ENCODE assay signal across 10 cellular contexts in genomic region chr10:86953747-86954680, GRCh38. TPM values are rescaled to one million over a fixed set of nuclear protein-coding genes. Genes with fewer than 3 reads are reported as not detected.
A peak's percentile ranks its signal among the peaks of the same experiment; 100 is the strongest.
DNase-seq lines count a peak whose midpoint lies in the region; ATAC-seq and TF ChIP-seq lines count a peak whose summit lies in the region.
"Had no signal": no experiment of that assay in that cellular context is flagged by ENCODE, and none has a peak within 500 bp of the region (broad histone marks: within the 10 kb centered on the region; RNA-seq: fewer than 3 reads in every experiment).

No MANE protein-coding gene starts in this region.

- no peaks in the 10 kb centered on the region for H3K27me3 Mint-ChIP-seq in Calu3 (ENCODE audit: unreplicated experiment)
- H3K27me3 Mint-ChIP-seq: activated naive CD4-positive, alpha-beta T cell treated with anti-CD3 and anti-CD28 coated beads, Interleukin-2, amount 50 U/mL, for 24 hours had no signal

- ATAC-seq in esophagus mucosa = peak; percentile 52
- ATAC-seq in lower lobe of right lung = peak; percentile 66 to 67
- ATAC-seq in GM19463 (IDR thresholded peaks at IDR 0.05; ENCODE audit: unreplicated experiment) = no peak

- TF ChIP-seq CTCF in lower lobe of right lung (IDR thresholded peaks at IDR 0.05) (no peak), suprapubic skin (IDR thresholded peaks at IDR 0.05) (no peak), Calu3 (IDR thresholded peaks at IDR 0.05; ENCODE audit: unreplicated experiment) (no peak)

- H3K27ac ChIP-seq in lower lobe of right lung (peak overlapping the region; percentile 81), suprapubic skin (peak overlapping the region; percentile 75)

- WGBS in suprapubic skin = 61% methylated on average over 9 of the region's 15 CpGs

- intact Hi-C loops in lower lobe of right lung (cut with DNase I) = no loop called here
- intact Hi-C loops in Calu3 (cut with micrococcal nuclease; ENCODE audit: unreplicated experiment) = no loop called here

- no peak for TF ChIP-seq POLR2A in suprapubic skin (IDR thresholded peaks at IDR 0.05)

- H3K4me1 ChIP-seq in lower lobe of right lung (peaks cover 42% of the 10 kb centered on the region), suprapubic skin (peaks cover 51% of the 10 kb centered on the region)

- no peak overlapping the region for H3K27ac Mint-ChIP-seq in Calu3 (ENCODE audit: unreplicated experiment)
- H3K27ac Mint-ChIP-seq: activated naive CD4-positive, alpha-beta T cell treated with anti-CD3 and anti-CD28 coated beads, Interleukin-2, amount 50 U/mL, for 24 hours had no signal

- TF ChIP-seq EP300 in suprapubic skin (IDR thresholded peaks at IDR 0.05) = no peak

- H3K36me3 Mint-ChIP-seq in Calu3 (ENCODE audit: insufficient read depth, unreplicated experiment) = peaks cover under 1% of the 10 kb centered on the region

- CTCF ChIA-PET in Calu3 (lab: Charles Lee) = interaction anchor here (0.6 to 1.3 kb wide), 3 partner anchors 15 to 26 kb away, joined by 3 to 6 read pairs (median 5); no protein-coding TSS in a partner anchor

- H3K27me3 ChIP-seq in lower lobe of right lung (ENCODE audit: low read depth) (no peaks in the 10 kb centered on the region), suprapubic skin (no peaks in the 10 kb centered on the region)

- H3K4me3 Mint-ChIP-seq in Calu3 (ENCODE audit: low read depth, unreplicated experiment) = no peak overlapping the region
- H3K4me3 Mint-ChIP-seq: activated naive CD4-positive, alpha-beta T cell treated with anti-CD3 and anti-CD28 coated beads, Interleukin-2, amount 50 U/mL, for 24 hours had no signal

- H3K4me3 ChIP-seq in lower lobe of right lung = peak overlapping the region; percentile 54
- H3K4me3 ChIP-seq in suprapubic skin = peak overlapping the region; percentile 4

- peak; percentile 75 for DNase-seq in NCI-H2227 treated with DMSO at 0.1 percent for 48 hours (lab: John Stamatoyannopoulos, UW)
- peak; percentile 51 for DNase-seq in lower lobe of right lung
- DNase-seq in suprapubic skin (ENCODE audit: low spot score in 2 of 2) = peak; percentile 74 to 76
- no peak for DNase-seq in GOT3 (lab: John Stamatoyannopoulos, UW)
- no peak for DNase-seq in NCI-H524 treated with DMSO at 0.1 percent for 48 hours (lab: John Stamatoyannopoulos, UW)
- DNase-seq in Calu3 = no peak

- no TSS peak for BruUV-seq in Calu3 (replicated peaks; lab: Mats Ljungman, UMichigan)

- no peaks in the 10 kb centered on the region for H3K36me3 ChIP-seq in lower lobe of right lung
- H3K36me3 ChIP-seq in suprapubic skin = no peaks in the 10 kb centered on the region

- H3K9me3 Mint-ChIP-seq in Calu3 (ENCODE audit: low read depth, unreplicated experiment) = no peaks in the 10 kb centered on the region

- H3K4me1 Mint-ChIP-seq in Calu3 (ENCODE audit: low read depth, unreplicated experiment) = peaks cover 9% of the 10 kb centered on the region

- no peaks in the 10 kb centered on the region for H3K9me3 ChIP-seq in lower lobe of right lung
- no peaks in the 10 kb centered on the region for H3K9me3 ChIP-seq in suprapubic skin

RNA-seq across cellular contexts. Expression of gene MMRN2, which starts 3.4 kb away (rescaled TPM):
- total RNA-seq in esophagus mucosa (9.0 TPM), lower lobe of right lung (53.1 TPM), suprapubic skin (10 to 100 TPM; 23.1 to 77.6 (median 40.7) TPM), Calu3 (2022) (0.83 TPM in 1 of 2 replicates, not detected in the other)

RNA-seq across cellular contexts. Expression of gene SNCG, which starts 4.4 kb away (rescaled TPM):
- total RNA-seq in esophagus mucosa = 8.2 TPM
- 25.0 TPM for total RNA-seq in lower lobe of right lung
- 10 to 100 TPM; 20.7 to 27.1 (median 24.6) TPM for total RNA-seq in suprapubic skin
- 7.2 and 11.3 TPM in 2 replicates for total RNA-seq in Calu3 (2022)
- total RNA-seq: mononuclear cell had no signal

RNA-seq across cellular contexts. Expression of gene ADIRF, which starts 14.3 kb away (rescaled TPM):
- 46.1 TPM for total RNA-seq in esophagus mucosa
- 158 TPM for total RNA-seq in lower lobe of right lung
- total RNA-seq in suprapubic skin = 100 to 1,000 TPM in 2 of 4 donors, 10 to 100 TPM in 2; 79.1 to 131 (median 104) TPM
- total RNA-seq in Calu3 (2022) = 2.2 TPM in 1 of 2 replicates, not detected in the other
- total RNA-seq: mononuclear cell had no signal

Comparison
In these comparisons a context has a peak if more than half of its experiments do, and no peak if none do; other contexts are left out.
1. DNase-seq: peak in NCI-H2227 treated with DMSO at 0.1 percent for 48 hours (single experiment), lower lobe of right lung (single experiment) and suprapubic skin (2 of 2); none in GOT3 (single experiment), NCI-H524 treated with DMSO at 0.1 percent for 48 hours (single experiment) and Calu3 (single experiment).
2. RNA of gene ADIRF, which starts 14.3 kb away (total RNA-seq): 158 TPM in lower lobe of right lung (single experiment), 79.1 to 131 TPM in suprapubic skin and 46.1 TPM in esophagus mucosa (single experiment); 2.2 TPM in Calu3; every median in the first group is over 10 times any median in the second.